ENCODE assay signal across 8 cellular contexts in genomic region chr17:44014437-44015172, GRCh38. TPM values are rescaled to one million over a fixed set of nuclear protein-coding genes. Genes with fewer than 3 reads are reported as not detected.
A peak's percentile ranks its signal among the peaks of the same experiment; 100 is the strongest.
DNase-seq lines count a peak whose midpoint lies in the region; ATAC-seq and TF ChIP-seq lines count a peak whose summit lies in the region.

Gene TMEM101, minus strand, starts transcription at chr17:44014963. Its CDS starts 11 bp downstream, at chr17:44014952.

- H3K27me3 Mint-ChIP-seq in natural killer cell (ENCODE audit: low read depth in 2 of 2): no peaks in the 10 kb centered on the region

- H3K4me3 Mint-ChIP-seq in natural killer cell: peak within 1 kb of the TSS; percentile 97

- H3K9me3 Mint-ChIP-seq in natural killer cell: no peaks in the 10 kb centered on the region

- peak within 1 kb of the TSS; percentile 95 for H3K4me3 ChIP-seq in LNCaP clone FGC (ENCODE audit: low read depth, low read length)
- H3K4me3 ChIP-seq in fibroblast of pulmonary artery (replicated peaks; ENCODE audit: low read depth, low read length): peak within 1 kb of the TSS; percentile 98

- intact Hi-C loops in natural killer cell (cut with micrococcal nuclease): loop anchor here (10.0 kb wide), 1 partner anchor 530 kb away; the partner anchor contains the start of gene DHX8

- H3K4me1 Mint-ChIP-seq in natural killer cell: peaks cover 11 to 16% of the 10 kb centered on the region in 2 donors

- H3K27ac Mint-ChIP-seq in natural killer cell: peak within 1 kb of the TSS; percentile 90 to 94

- TF ChIP-seq CTCF in LNCaP clone FGC (IDR thresholded peaks at IDR 0.05; ENCODE audit: control insufficient read depth, extremely low read depth, insufficient read depth): no peak
- TF ChIP-seq CTCF in fibroblast of pulmonary artery (IDR thresholded peaks at IDR 0.05; ENCODE audit: low read length, missing control alignments): no peak
- TF ChIP-seq CTCF in natural killer cell (IDR thresholded peaks at IDR 0.05): no peak

- no peaks in the 10 kb centered on the region for H3K36me3 Mint-ChIP-seq in natural killer cell

- TF ChIP-seq POLR2A in Raji (IDR thresholded peaks at IDR 0.05; ENCODE audit: insufficient read depth, low read depth, low read length): peak; percentile 88

- peak; percentile 66 for DNase-seq in DMS153 treated with DMSO at 0.1 percent for 48 hours (lab: John Stamatoyannopoulos, UW; ENCODE audit: unreplicated experiment)
- peak; percentile 61 for DNase-seq in LNCaP clone FGC (ENCODE audit: low read depth)
- peak; percentile 79 for DNase-seq in activated T-helper 9 cell treated with anti-CD3 and anti-CD28 coated beads, Interleukin-2, amount 50 U/mL, for 16 hours (ENCODE audit: low read depth)
- peak; percentile 97 for DNase-seq in fibroblast of pulmonary artery (ENCODE audit: low read depth)
- peak; percentile 83 for DNase-seq in natural killer cell
- DNase-seq in stimulated activated naive CD4-positive, alpha-beta T cell (lab: John Stamatoyannopoulos, UW): peak; percentile 68 to 87 (median 82)

- ATAC-seq in GM21737 (IDR thresholded peaks at IDR 0.05; ENCODE audit: unreplicated experiment) (peak; percentile 81), natural killer cell (peak; percentile 96 to 100 (median 99))

RNA-seq across cellular contexts. Expression of gene TMEM101, which starts in this region (rescaled TPM):
- 10 to 100 TPM; 11.3 to 13.9 (median 11.5) TPM for total RNA-seq in natural killer cell

Comparison
In these comparisons a context has a peak if more than half of its experiments do, and no peak if none do; other contexts are left out.
1. Peak in every context shown above with its lines: DNase-seq, ATAC-seq and H3K4me3 ChIP-seq.